9 cellular contexts compared by ENCODE assay signal in genomic region chr18:55477537-55478300, GRCh38.
DNase-seq lines count a peak whose midpoint lies in the region; ATAC-seq and TF ChIP-seq lines count a peak whose summit lies in the region.
"Had no signal": no experiment of that assay in that cellular context is flagged by ENCODE, and none has a peak within 500 bp of the region (broad histone marks: within the 10 kb centered on the region; RNA-seq: fewer than 3 reads in every experiment).

No MANE protein-coding gene starts in this region.

- peaks cover 66% of the 10 kb centered on the region for H3K79me2 ChIP-seq in GM23338 (replicated peaks; ENCODE audit: insufficient read depth)

- H3F3A ChIP-seq in GM23338 (replicated peaks; ENCODE audit: low read depth) = no peaks in the 10 kb centered on the region

- peaks cover 8% of the 10 kb centered on the region; the same call in 2 of the 3 replicates for H3K36me3 Mint-ChIP-seq in GM23338 (ENCODE audit: low read depth)
- H3K36me3 Mint-ChIP-seq in activated naive CD4-positive, alpha-beta T cell treated with anti-CD3 and anti-CD28 coated beads, Interleukin-2, amount 50 U/mL, for 24 hours = no peaks in the 10 kb centered on the region

- H3K36me3 ChIP-seq in GM23338 (ENCODE audit: insufficient read depth) = no peaks in the 10 kb centered on the region
- H3K36me3 ChIP-seq in MG63 = no peaks in the 10 kb centered on the region

- no peaks in the 10 kb centered on the region for H4K20me1 ChIP-seq in GM23338 (replicated peaks; ENCODE audit: insufficient read depth)

- DNase-seq in NCI-H748 (lab: John Stamatoyannopoulos, UW; ENCODE audit: unreplicated experiment) (peak; percentile 20), NCI-H748 treated with DMSO at 0.1 percent for 48 hours (lab: John Stamatoyannopoulos, UW) (no peak), GM23338 (ENCODE audit: low spot score) (no peak), MG63 (peak; percentile 43), left cardiac atrium (peak; percentile 41), mesenteric fat pad (ENCODE audit: low spot score) (no peak)

- no peak overlapping the region for H3K4me2 ChIP-seq in GM23338

- H3K4me1 Mint-ChIP-seq in GM23338 = peaks cover 50% of the 10 kb centered on the region
- peaks cover 28% of the 10 kb centered on the region for H3K4me1 Mint-ChIP-seq in activated naive CD4-positive, alpha-beta T cell treated with anti-CD3 and anti-CD28 coated beads, Interleukin-2, amount 50 U/mL, for 24 hours

- no peak overlapping the region for H3K4me3 ChIP-seq in GM23338
- H3K4me3 ChIP-seq in MG63 = peak overlapping the region; percentile 55
- peak overlapping the region; percentile 10 to 47 (median 32) for H3K4me3 ChIP-seq in skin epidermis

- no peak; a peak in 1 of 4 replicates for TF ChIP-seq CTCF in GM23338 (conservative IDR thresholded peaks at IDR 0.05; ENCODE audit: low read depth in 2 of 2)

- H2AFZ ChIP-seq in GM23338 = no peak overlapping the region

- ATAC-seq in GM23338 (peak; percentile 30; the same call in 2 of the 3 replicates), left cardiac atrium (peak; percentile 81 to 89)

- H3K27me3 ChIP-seq in GM23338 (ENCODE audit: insufficient read depth) = no peaks in the 10 kb centered on the region
- no peaks in the 10 kb centered on the region for H3K27me3 ChIP-seq in MG63

- peak overlapping the region; percentile 3; the same call in 1 of the 2 replicates for H3K27ac ChIP-seq in GM23338 (ENCODE audit: low read depth)
- H3K27ac ChIP-seq in skin epidermis = peak overlapping the region in 19 of 21 experiments; percentile 19 to 83 (median 69)
- H3K27ac ChIP-seq: C4-2B had no signal

- H3K9me3 Mint-ChIP-seq in GM23338 = no peaks in the 10 kb centered on the region
- H3K9me3 Mint-ChIP-seq in activated naive CD4-positive, alpha-beta T cell treated with anti-CD3 and anti-CD28 coated beads, Interleukin-2, amount 50 U/mL, for 24 hours = no peaks in the 10 kb centered on the region

- no peak overlapping the region for H3K4me3 Mint-ChIP-seq in GM23338
- peak overlapping the region; percentile 89 for H3K4me3 Mint-ChIP-seq in activated naive CD4-positive, alpha-beta T cell treated with anti-CD3 and anti-CD28 coated beads, Interleukin-2, amount 50 U/mL, for 24 hours

- H3K9me2 ChIP-seq in GM23338 (ENCODE audit: insufficient read depth) = 0 out of 2 replicates have a peak, but pooled peaks cover 2% of the 10 kb centered on the region

- H3K4me1 ChIP-seq in GM23338 (ENCODE audit: insufficient read depth) = peaks cover 19% of the 10 kb centered on the region

- H3K27ac Mint-ChIP-seq in GM23338 = no peak overlapping the region
- peak overlapping the region; percentile 68 for H3K27ac Mint-ChIP-seq in activated naive CD4-positive, alpha-beta T cell treated with anti-CD3 and anti-CD28 coated beads, Interleukin-2, amount 50 U/mL, for 24 hours

- intact Hi-C loops in left cardiac atrium (cut with DNase I) = no loop called here

- no peaks in the 10 kb centered on the region for H3K9me3 ChIP-seq in MG63

- no peaks in the 10 kb centered on the region for H3K27me3 Mint-ChIP-seq in GM23338 (ENCODE audit: insufficient read depth, low read depth, poor library complexity)
- no peaks in the 10 kb centered on the region for H3K27me3 Mint-ChIP-seq in activated naive CD4-positive, alpha-beta T cell treated with anti-CD3 and anti-CD28 coated beads, Interleukin-2, amount 50 U/mL, for 24 hours

TF ChIP-seq in GM23338, 12 proteins besides CTCF, POLR2A, EP300 and RAD21 (continues in another document):
- TF ChIP-seq ZNF462 (CRISPR knock-in tag; IDR thresholded peaks at IDR 0.05) (no peak), POLR2AphosphoS5 (IDR thresholded peaks at IDR 0.05; ENCODE audit: low read depth) (no peak), EZH2phosphoT487 (IDR thresholded peaks at IDR 0.05; ENCODE audit: unreplicated experiment) (no peak), ZNF331 (CRISPR knock-in tag; IDR thresholded peaks at IDR 0.05; ENCODE audit: low read depth) (no peak), CREB1 (CRISPR knock-in tag; IDR thresholded peaks at IDR 0.05; ENCODE audit: low read depth) (no peak), JUNB (IDR thresholded peaks at IDR 0.05; ENCODE audit: unreplicated experiment) (no peak), EZH2 (IDR thresholded peaks at IDR 0.05; ENCODE audit: low read depth, unreplicated experiment) (no peak), ZNF114 (CRISPR knock-in tag; IDR thresholded peaks at IDR 0.05) (no peak), REST (IDR thresholded peaks at IDR 0.05; ENCODE audit: unreplicated experiment) (no peak), STAT1 (IDR thresholded peaks at IDR 0.05; ENCODE audit: unreplicated experiment) (no peak)

Comparison
In these comparisons a context has a peak if more than half of its experiments do, and no peak if none do; other contexts are left out.
1. DNase-seq: peak in NCI-H748 (single experiment), MG63 (single experiment) and left cardiac atrium (single experiment); none in NCI-H748 treated with DMSO at 0.1 percent for 48 hours (single experiment), GM23338 (single experiment) and mesenteric fat pad (single experiment).